Comparison of ENCODE assay signal across 1 cellular context in the genomic region with DNA sequence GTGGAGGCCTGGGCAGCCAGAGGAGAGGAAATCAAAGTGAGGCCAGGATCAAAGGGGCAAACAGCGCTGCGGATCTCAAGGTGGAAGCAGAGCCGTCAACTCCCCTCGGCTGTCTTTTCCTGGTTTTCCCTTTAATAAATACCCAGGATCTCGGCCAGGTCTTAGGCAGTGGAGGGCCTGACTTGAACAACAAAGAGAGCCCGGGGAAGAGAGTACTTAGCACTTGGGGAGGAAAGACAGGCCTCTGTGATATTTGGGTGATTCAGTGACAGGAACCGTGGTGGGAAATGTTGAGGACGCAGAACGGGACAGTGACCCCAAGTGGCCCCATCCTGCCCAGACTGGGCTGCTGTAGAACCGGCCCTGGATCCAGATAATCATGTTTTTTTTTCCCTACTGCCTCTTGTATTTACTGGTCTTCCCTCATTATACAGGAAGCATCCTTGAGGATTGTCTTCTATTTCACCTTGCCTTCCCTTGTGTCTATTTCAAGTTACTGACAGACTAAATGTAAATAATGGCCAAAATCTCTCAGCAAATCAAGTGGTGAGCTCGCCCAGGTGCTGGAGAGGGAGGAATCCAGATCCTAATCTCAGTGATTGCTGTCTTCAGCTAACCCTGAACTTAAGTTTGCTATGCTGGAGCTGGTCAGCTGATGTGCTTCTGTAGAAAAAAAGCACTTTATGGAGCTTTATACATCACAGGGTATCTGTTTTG.
TF ChIP-seq lines count a peak whose summit lies in the region.

No MANE protein-coding gene starts in this region.

TF ChIP-seq in WTC11, 78 proteins besides CTCF, POLR2A, EP300 and RAD21 (continued from another document):
- TF ChIP-seq, protein P1, sequence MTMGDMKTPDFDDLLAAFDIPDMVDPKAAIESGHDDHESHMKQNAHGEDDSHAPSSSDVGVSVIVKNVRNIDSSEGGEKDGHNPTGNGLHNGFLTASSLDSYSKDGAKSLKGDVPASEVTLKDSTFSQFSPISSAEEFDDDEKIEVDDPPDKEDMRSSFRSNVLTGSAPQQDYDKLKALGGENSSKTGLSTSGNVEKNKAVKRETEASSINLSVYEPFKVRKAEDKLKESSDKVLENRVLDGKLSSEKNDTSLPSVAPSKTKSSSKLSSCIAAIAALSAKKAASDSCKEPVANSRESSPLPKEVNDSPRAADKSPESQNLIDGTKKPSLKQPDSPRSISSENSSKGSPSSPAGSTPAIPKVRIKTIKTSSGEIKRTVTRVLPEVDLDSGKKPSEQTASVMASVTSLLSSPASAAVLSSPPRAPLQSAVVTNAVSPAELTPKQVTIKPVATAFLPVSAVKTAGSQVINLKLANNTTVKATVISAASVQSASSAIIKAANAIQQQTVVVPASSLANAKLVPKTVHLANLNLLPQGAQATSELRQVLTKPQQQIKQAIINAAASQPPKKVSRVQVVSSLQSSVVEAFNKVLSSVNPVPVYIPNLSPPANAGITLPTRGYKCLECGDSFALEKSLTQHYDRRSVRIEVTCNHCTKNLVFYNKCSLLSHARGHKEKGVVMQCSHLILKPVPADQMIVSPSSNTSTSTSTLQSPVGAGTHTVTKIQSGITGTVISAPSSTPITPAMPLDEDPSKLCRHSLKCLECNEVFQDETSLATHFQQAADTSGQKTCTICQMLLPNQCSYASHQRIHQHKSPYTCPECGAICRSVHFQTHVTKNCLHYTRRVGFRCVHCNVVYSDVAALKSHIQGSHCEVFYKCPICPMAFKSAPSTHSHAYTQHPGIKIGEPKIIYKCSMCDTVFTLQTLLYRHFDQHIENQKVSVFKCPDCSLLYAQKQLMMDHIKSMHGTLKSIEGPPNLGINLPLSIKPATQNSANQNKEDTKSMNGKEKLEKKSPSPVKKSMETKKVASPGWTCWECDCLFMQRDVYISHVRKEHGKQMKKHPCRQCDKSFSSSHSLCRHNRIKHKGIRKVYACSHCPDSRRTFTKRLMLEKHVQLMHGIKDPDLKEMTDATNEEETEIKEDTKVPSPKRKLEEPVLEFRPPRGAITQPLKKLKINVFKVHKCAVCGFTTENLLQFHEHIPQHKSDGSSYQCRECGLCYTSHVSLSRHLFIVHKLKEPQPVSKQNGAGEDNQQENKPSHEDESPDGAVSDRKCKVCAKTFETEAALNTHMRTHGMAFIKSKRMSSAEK (CRISPR knock-in tag; IDR thresholded peaks at IDR 0.05; ENCODE audit: borderline replicate concordance), result no peak
- TF ChIP-seq, protein P2, sequence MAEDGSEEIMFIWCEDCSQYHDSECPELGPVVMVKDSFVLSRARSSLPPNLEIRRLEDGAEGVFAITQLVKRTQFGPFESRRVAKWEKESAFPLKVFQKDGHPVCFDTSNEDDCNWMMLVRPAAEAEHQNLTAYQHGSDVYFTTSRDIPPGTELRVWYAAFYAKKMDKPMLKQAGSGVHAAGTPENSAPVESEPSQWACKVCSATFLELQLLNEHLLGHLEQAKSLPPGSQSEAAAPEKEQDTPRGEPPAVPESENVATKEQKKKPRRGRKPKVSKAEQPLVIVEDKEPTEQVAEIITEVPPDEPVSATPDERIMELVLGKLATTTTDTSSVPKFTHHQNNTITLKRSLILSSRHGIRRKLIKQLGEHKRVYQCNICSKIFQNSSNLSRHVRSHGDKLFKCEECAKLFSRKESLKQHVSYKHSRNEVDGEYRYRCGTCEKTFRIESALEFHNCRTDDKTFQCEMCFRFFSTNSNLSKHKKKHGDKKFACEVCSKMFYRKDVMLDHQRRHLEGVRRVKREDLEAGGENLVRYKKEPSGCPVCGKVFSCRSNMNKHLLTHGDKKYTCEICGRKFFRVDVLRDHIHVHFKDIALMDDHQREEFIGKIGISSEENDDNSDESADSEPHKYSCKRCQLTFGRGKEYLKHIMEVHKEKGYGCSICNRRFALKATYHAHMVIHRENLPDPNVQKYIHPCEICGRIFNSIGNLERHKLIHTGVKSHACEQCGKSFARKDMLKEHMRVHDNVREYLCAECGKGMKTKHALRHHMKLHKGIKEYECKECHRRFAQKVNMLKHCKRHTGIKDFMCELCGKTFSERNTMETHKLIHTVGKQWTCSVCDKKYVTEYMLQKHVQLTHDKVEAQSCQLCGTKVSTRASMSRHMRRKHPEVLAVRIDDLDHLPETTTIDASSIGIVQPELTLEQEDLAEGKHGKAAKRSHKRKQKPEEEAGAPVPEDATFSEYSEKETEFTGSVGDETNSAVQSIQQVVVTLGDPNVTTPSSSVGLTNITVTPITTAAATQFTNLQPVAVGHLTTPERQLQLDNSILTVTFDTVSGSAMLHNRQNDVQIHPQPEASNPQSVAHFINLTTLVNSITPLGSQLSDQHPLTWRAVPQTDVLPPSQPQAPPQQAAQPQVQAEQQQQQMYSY (CRISPR knock-in tag; IDR thresholded peaks at IDR 0.05), result peak; percentile 81
- no peak for TF ChIP-seq JUN (CRISPR knock-in tag; IDR thresholded peaks at IDR 0.05)
- TF ChIP-seq IRF2 (CRISPR knock-in tag; IDR thresholded peaks at IDR 0.05; ENCODE audit: borderline replicate concordance, low read depth), result no peak
TF ChIP-seq in WTC11: peak in this region for 1.
